In the genomic region with DNA sequence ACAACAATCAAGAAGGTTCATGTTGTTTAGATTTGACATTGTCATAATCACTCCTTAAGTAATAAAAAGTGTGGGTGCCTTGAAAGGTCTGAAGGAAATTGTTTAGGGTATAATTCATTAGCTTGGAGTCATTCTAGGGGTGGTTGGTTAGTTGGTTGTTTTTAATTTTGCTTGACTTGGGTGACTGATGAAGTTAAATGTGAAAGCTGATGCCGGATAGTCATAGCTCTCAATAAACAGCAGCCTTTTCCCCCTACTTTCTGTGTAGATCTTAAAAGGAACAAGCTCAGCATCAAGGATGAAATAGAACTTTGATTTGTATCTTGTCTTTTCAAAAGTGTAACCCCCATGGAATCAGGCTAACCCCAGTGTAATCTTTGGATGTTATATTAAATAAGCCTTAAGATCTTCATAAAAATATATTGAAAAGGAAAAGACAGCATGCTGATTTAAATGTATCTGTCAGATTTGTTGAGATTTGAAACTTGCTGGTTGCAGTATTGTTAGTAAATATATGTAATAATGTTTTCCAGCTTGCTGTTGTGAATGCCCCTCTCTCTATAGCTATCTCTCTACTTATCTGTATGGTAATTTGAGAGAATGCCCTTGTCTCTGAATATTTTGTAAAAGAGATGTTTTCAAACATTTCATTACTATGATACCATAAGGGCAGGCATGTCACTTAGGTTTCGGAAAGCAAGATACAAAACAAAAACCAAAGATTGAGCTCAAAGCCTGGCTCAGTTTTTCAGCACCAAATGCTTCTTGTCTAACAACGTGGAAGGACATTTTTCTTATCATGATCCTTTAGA, we compare ENCODE assay signal across 8 cellular contexts.
A peak's percentile ranks its signal among the peaks of the same experiment; 100 is the strongest.
DNase-seq lines count a peak whose midpoint lies in the region; ATAC-seq and TF ChIP-seq lines count a peak whose summit lies in the region.

No MANE protein-coding gene starts in this region.

- in situ Hi-C loops in gastrocnemius medialis (cut with MboI; ENCODE audit: low sequenced_read_pairs in 4 of 4): loop anchor here in 2 of 4 donors (10.0 to 25.0 kb wide), 5 partner anchors 1062 to 1665 kb away; a partner anchor contains a TSS

- H3K27ac ChIP-seq in foreskin keratinocyte (peak overlapping the region; percentile 82), gastrocnemius medialis (peak overlapping the region; percentile 95 to 99 (median 96))

- TF ChIP-seq CTCF in GM12864 (IDR thresholded peaks at IDR 0.05; ENCODE audit: low read depth, low read length, missing control alignments) (no peak), WI38 (IDR thresholded peaks at IDR 0.05; ENCODE audit: low read depth, low read length) (no peak), foreskin keratinocyte (conservative IDR thresholded peaks at IDR 0.05) (no peak), gastrocnemius medialis (IDR thresholded peaks at IDR 0.05 in 4 of 5, conservative IDR thresholded peaks at IDR 0.05 in 1 of 5) (no peak)

- ATAC-seq in foreskin keratinocyte (no peak), gastrocnemius medialis (no peak)

- H3K4me1 ChIP-seq in foreskin keratinocyte: peaks cover 54% of the 10 kb centered on the region
- peaks cover 42 to 59% of the 10 kb centered on the region in 2 donors for H3K4me1 ChIP-seq in gastrocnemius medialis

- peaks cover 8 to 46% of the 10 kb centered on the region in 2 donors for H3K36me3 ChIP-seq in gastrocnemius medialis

- H3K4me3 ChIP-seq in GM12864 (ENCODE audit: low read depth, low read length) (peak overlapping the region; percentile 63), WI38 (ENCODE audit: low read depth, low read length) (peak overlapping the region; percentile 98), gastrocnemius medialis (peak overlapping the region; percentile 70 to 79 (median 74))

- H3K9me3 ChIP-seq in gastrocnemius medialis: no peaks in the 10 kb centered on the region

- no peak for TF ChIP-seq POLR2A in gastrocnemius medialis (IDR thresholded peaks at IDR 0.05)

- intact Hi-C loops in gastrocnemius medialis (cut with DNase I; ENCODE audit: low total_unique reads): loop anchor here (2.0 to 10.0 kb wide), 8 partner anchors 19 to 1215 kb away; a partner anchor contains a TSS

- H3K27me3 ChIP-seq in foreskin keratinocyte (no peaks in the 10 kb centered on the region), gastrocnemius medialis (no peaks in the 10 kb centered on the region)

- no peak for DNase-seq in GM12864 (ENCODE audit: low read depth)
- DNase-seq in foreskin keratinocyte: peak in 1 of 2 donors; percentile 9
- no peak for DNase-seq in gastrocnemius medialis
- DNase-seq in DMS53 treated with DMSO at 0.1 percent for 48 hours (lab: John Stamatoyannopoulos, UW; ENCODE audit: unreplicated experiment): no peak
- DNase-seq in iPS-NIHi11 (ENCODE audit: low spot score): no peak
- no peak for DNase-seq in NCI-H1105 (lab: John Stamatoyannopoulos, UW)
- DNase-seq in globus pallidus (ENCODE audit: low spot score): no peak
